23 cellular contexts compared by ENCODE assay signal in genomic region chr1:210527091-210527490, GRCh38.
A peak's percentile ranks its signal among the peaks of the same experiment; 100 is the strongest.
DNase-seq lines count a peak whose midpoint lies in the region; ATAC-seq, FAIRE-seq and TF ChIP-seq lines count a peak whose summit lies in the region.
"Had no signal": no experiment of that assay in that cellular context is flagged by ENCODE, and none has a peak within 500 bp of the region (broad histone marks: within the 10 kb centered on the region; RNA-seq: fewer than 3 reads in every experiment).

No MANE protein-coding gene starts in this region.

- no peak for TF ChIP-seq EP300 in sigmoid colon (IDR thresholded peaks at IDR 0.05)

- no peak overlapping the region for H3K4me2 ChIP-seq in astrocyte (ENCODE audit: low read length)

- no peak for ATAC-seq in GM19328 (IDR thresholded peaks at IDR 0.05; ENCODE audit: unreplicated experiment)

- no peaks in the 10 kb centered on the region for H3K36me3 Mint-ChIP-seq in astrocyte (ENCODE audit: low read depth, unreplicated experiment)

- H3K36me3 ChIP-seq in astrocyte (ENCODE audit: insufficient read depth, low read length) (no peaks in the 10 kb centered on the region), mesodermal cell (ENCODE audit: control insufficient read depth, insufficient read depth, low read length) (no peaks in the 10 kb centered on the region), sigmoid colon (no peaks in the 10 kb centered on the region)
- H3K36me3 ChIP-seq: BE2C, MG63 had no signal

- H3K4me1 Mint-ChIP-seq in astrocyte (ENCODE audit: low read depth, unreplicated experiment) = peaks cover 17% of the 10 kb centered on the region

- no peak for TF ChIP-seq CTCF in astrocyte (IDR thresholded peaks at IDR 0.05; ENCODE audit: insufficient read depth, low read depth, low read length)
- TF ChIP-seq CTCF in sigmoid colon (IDR thresholded peaks at IDR 0.05) = no peak
- TF ChIP-seq CTCF in RWPE1 (conservative IDR thresholded peaks at IDR 0.05; ENCODE audit: low read depth) = no peak

- H3K9me3 ChIP-seq in astrocyte (ENCODE audit: insufficient read depth, low read depth, low read length) = no peaks in the 10 kb centered on the region
- H3K9me3 ChIP-seq in mesodermal cell (ENCODE audit: control insufficient read depth, low read length) = no peaks in the 10 kb centered on the region
- no peaks in the 10 kb centered on the region for H3K9me3 ChIP-seq in sigmoid colon
- H3K9me3 ChIP-seq: BE2C, MG63 had no signal

- H3K27me3 ChIP-seq in astrocyte (ENCODE audit: insufficient read depth, low read length) (no peaks in the 10 kb centered on the region), sigmoid colon (no peaks in the 10 kb centered on the region)
- H3K27me3 ChIP-seq: BE2C, MG63 had no signal

- no peaks in the 10 kb centered on the region for H3K9me3 Mint-ChIP-seq in astrocyte (ENCODE audit: unreplicated experiment)
- H3K9me3 Mint-ChIP-seq: CD4-positive, alpha-beta T cell had no signal

- no peak overlapping the region for H2AFZ ChIP-seq in astrocyte (ENCODE audit: low read depth, low read length)

- H3K4me3 ChIP-seq in astrocyte (ENCODE audit: insufficient read depth, low read depth, low read length) = no peak overlapping the region
- H3K4me3 ChIP-seq in mesodermal cell (ENCODE audit: extremely low read depth, insufficient read depth, low read length, poor library complexity, severe bottlenecking) = no peak overlapping the region
- H3K4me3 ChIP-seq in sigmoid colon = no peak overlapping the region
- H3K4me3 ChIP-seq: MG63 had no signal

- peak; percentile 3 for DNase-seq in Caki2 (ENCODE audit: low read depth)
- DNase-seq in H4 (ENCODE audit: low spot score) = peak; percentile 18
- DNase-seq in astrocyte (ENCODE audit: low read depth) = peak; percentile 57
- DNase-seq in dermis blood vessel endothelial cell = no peak
- no peak for DNase-seq in sigmoid colon
- no peak for DNase-seq in RWPE1 (ENCODE audit: low spot score)
- DNase-seq: BE2C; CD4-positive, alpha-beta T cell; GF-D8; MG63; NCI-H1092 treated with DMSO at 0.1 percent for 48 hours; NCI-H1694; NCI-H345; NCI-H526; NK-92 treated with Interleukin-12 subunit alpha and Interleukin-12 subunit beta, amount 100 ng/mL, for 24 hours; SHP77 treated with DMSO at 0.1 percent for 48 hours; SW 1271 had no signal

- CTCF ChIA-PET in RWPE1 (lab: Yijun Ruan, JAX) = interaction anchor here (0.6 kb wide), 1 partner anchor 615 kb away, joined by 4 read pairs; no protein-coding TSS in a partner anchor

- TF ChIP-seq POLR2A in sigmoid colon (IDR thresholded peaks at IDR 0.05) = no peak

- FAIRE-seq in astrocyte (lab: Jason Lieb, UNC) = no peak
- FAIRE-seq: D721Med, GM12891, GM18507, H54 had no signal

- intact Hi-C loops in sigmoid colon (cut with DNase I) = no loop called here

- no peak overlapping the region for H3K27ac Mint-ChIP-seq in astrocyte (ENCODE audit: unreplicated experiment)
- H3K27ac Mint-ChIP-seq: CD4-positive, alpha-beta T cell had no signal

- in situ Hi-C loops in Caki2 (cut with HindIII; ENCODE audit: low pct_unique_long_range_greater_than_20kb, low sequenced_read_pairs) = no loop called here

- H3K27me3 Mint-ChIP-seq in astrocyte (ENCODE audit: low read depth, unreplicated experiment) = peaks cover 5% of the 10 kb centered on the region
- H3K27me3 Mint-ChIP-seq: CD4-positive, alpha-beta T cell had no signal

- POLR2A ChIA-PET in RWPE1 (lab: Yijun Ruan, JAX; ENCODE audit: low non-redundant PET) = no interaction called here

- H3K79me2 ChIP-seq in astrocyte (ENCODE audit: insufficient read depth, low read length) = no peaks in the 10 kb centered on the region

- H3K27ac ChIP-seq in astrocyte (ENCODE audit: low read depth, low read length) = no peak overlapping the region
- peak overlapping the region; percentile 42 for H3K27ac ChIP-seq in mesodermal cell (ENCODE audit: low read depth, low read length, severe bottlenecking)
- H3K27ac ChIP-seq in sigmoid colon = no peak overlapping the region
- no peak overlapping the region for H3K27ac ChIP-seq in RWPE1

- no peak overlapping the region for H3K9ac ChIP-seq in astrocyte (ENCODE audit: low read length)

- 73 to 79% methylated on average over 2 of the region's 3 CpGs for WGBS in mesodermal cell (ENCODE audit: insufficient coverage in 2 of 2), 2 experiments
- 86% methylated on average over 3 of the region's 3 CpGs for WGBS in sigmoid colon, 2 donors

- H3K4me1 ChIP-seq in astrocyte (ENCODE audit: insufficient read depth, low read length) (no peaks in the 10 kb centered on the region), mesodermal cell (ENCODE audit: control insufficient read depth, insufficient read depth, low read length, poor library complexity, severe bottlenecking) (peaks cover 9% of the 10 kb centered on the region), sigmoid colon (no peaks in the 10 kb centered on the region)
- H3K4me1 ChIP-seq: BE2C had no signal

- H3K4me3 Mint-ChIP-seq in astrocyte (ENCODE audit: unreplicated experiment) = no peak overlapping the region
- H3K4me3 Mint-ChIP-seq: CD4-positive, alpha-beta T cell had no signal

- no peaks in the 10 kb centered on the region for H4K20me1 ChIP-seq in astrocyte (ENCODE audit: insufficient read depth, low read length)

Comparison
In these comparisons a context has a peak if more than half of its experiments do, and no peak if none do; other contexts are left out.
1. DNase-seq: peak in Caki2 (single experiment), H4 (single experiment) and astrocyte (single experiment); none in dermis blood vessel endothelial cell (single experiment), sigmoid colon (single experiment) and RWPE1 (single experiment).